Comparison of ENCODE assay signal across 26 cellular contexts in the genomic region with DNA sequence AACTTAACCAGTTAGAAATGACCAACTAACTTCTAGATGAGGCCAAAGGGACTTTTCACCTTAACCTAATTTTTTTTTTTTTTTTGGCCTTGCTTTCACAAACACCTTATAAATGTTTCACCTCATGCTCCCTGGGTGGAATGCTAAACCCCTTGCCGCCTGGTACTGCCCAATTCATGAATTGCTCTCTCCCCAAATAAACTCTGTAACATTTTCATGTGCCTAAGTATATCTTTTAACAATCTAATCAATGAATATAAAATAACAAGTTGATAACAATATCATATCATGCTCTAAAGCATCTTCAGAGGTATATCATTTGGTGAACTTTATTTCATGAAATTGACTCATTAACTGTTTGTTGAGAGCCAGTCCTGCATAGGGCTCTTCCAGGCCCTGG. TPM values are rescaled to one million over a fixed set of nuclear protein-coding genes. Genes with fewer than 3 reads are reported as not detected.
DNase-seq lines count a peak whose midpoint lies in the region; ATAC-seq, FAIRE-seq and TF ChIP-seq lines count a peak whose summit lies in the region.
"Had no signal": no experiment of that assay in that cellular context is flagged by ENCODE, and none has a peak within 500 bp of the region (broad histone marks: within the 10 kb centered on the region; RNA-seq: fewer than 3 reads in every experiment).

No MANE protein-coding gene starts in this region.

- peak overlapping the region; percentile 92; the same call in 1 of the 2 replicates for H2AK5ac ChIP-seq in IMR-90 (ENCODE audit: low read depth, low read length)

- H3K79me1 ChIP-seq in IMR-90 (ENCODE audit: low read depth in 1 of 2, low read length in 2 of 2) = peaks cover 0 to 7% of the 10 kb centered on the region in 2 experiments; a peak in 1 of 4 replicates

- peaks cover 7% of the 10 kb centered on the region for H3K9me1 ChIP-seq in IMR-90 (ENCODE audit: insufficient read depth, low read length)

- no peak overlapping the region for H3K4me2 ChIP-seq in IMR-90 (ENCODE audit: low read depth, low read length)
- no peak overlapping the region for H3K4me2 ChIP-seq in astrocyte (ENCODE audit: low read length)

- 0 out of 3 replicates have a peak overlapping the region, but pooled peaks have one; percentile 85 for H2BK15ac ChIP-seq in IMR-90 (ENCODE audit: low read depth, low read length)

- peaks cover 8% of the 10 kb centered on the region for H3K4me1 ChIP-seq in IMR-90 (ENCODE audit: control insufficient read depth, insufficient read depth, low read length)
- H3K4me1 ChIP-seq in astrocyte (ENCODE audit: insufficient read depth, low read length) = peaks cover 29% of the 10 kb centered on the region
- peaks cover 12% of the 10 kb centered on the region for H3K4me1 ChIP-seq in vagina

- no peaks in the 10 kb centered on the region for H4K20me1 ChIP-seq in IMR-90 (ENCODE audit: insufficient read depth, low read length)
- no peaks in the 10 kb centered on the region for H4K20me1 ChIP-seq in astrocyte (ENCODE audit: insufficient read depth, low read length)

- ATAC-seq in IMR-90 (ENCODE audit: low read depth) (no peak), HG03439 (IDR thresholded peaks at IDR 0.05; ENCODE audit: unreplicated experiment) (no peak)

- CTCF ChIA-PET in IMR-90 (lab: Yijun Ruan, JAX) = no interaction called here

- DNase-seq in IMR-90 = no peak
- no peak for DNase-seq in astrocyte (ENCODE audit: low read depth)
- DNase-seq in mesothelial cell of epicardium (ENCODE audit: low spot score in 2 of 2, unreplicated experiment in 2 of 2) = no peak
- no peak for DNase-seq in vagina (ENCODE audit: extremely low spot score in 2 of 2)
- DNase-seq in DMS 273 treated with DMSO at 0.1 percent for 48 hours (lab: John Stamatoyannopoulos, UW) = no peak
- no peak for DNase-seq in activated T-helper 2 cell treated with anti-CD3 and anti-CD28 coated beads, Interferon-gamma antibody, Interleukin-2, Interleukin-4, amounts not matched to agents 10 μg/mL and 5 μg/mL and 100 μg/mL, durations not matched to agents 14 hours and 24 hours and 36 hours (ENCODE audit: low spot score)
- DNase-seq: C1 segment of cervical spinal cord; CD4-positive, alpha-beta memory T cell; COR-L47; DMS79; GF-D8; KG1; MG63; NCI-H1105 treated with DMSO at 0.1 percent for 48 hours; NCI-H146; NCI-H1930; NCI-H2107; NCI-H524; NCI-H774; NK-92 treated with Interleukin-12 subunit alpha and Interleukin-12 subunit beta, amount 100 ng/mL, for 24 hours; RPMI8226; SHP77 had no signal

- H2AFZ ChIP-seq in IMR-90 (replicated peaks; ENCODE audit: low read length, poor library complexity) (no peak overlapping the region), astrocyte (ENCODE audit: low read depth, low read length) (no peak overlapping the region)

- H3K4me3 ChIP-seq in IMR-90 (ENCODE audit: insufficient read depth, low read depth, low read length) (no peak overlapping the region), astrocyte (ENCODE audit: insufficient read depth, low read depth, low read length) (no peak overlapping the region), vagina (no peak overlapping the region)
- H3K4me3 ChIP-seq: MG63, SK-N-MC had no signal

- intact Hi-C loops in IMR-90 (cut with micrococcal nuclease) = no loop called here
- intact Hi-C loops in vagina (cut with DNase I) = no loop called here
- intact Hi-C loops in activated T-helper 2 cell treated with anti-CD3 and anti-CD28 coated beads, Interferon-gamma antibody, Interleukin-2, Interleukin-4, amounts not matched to agents 10 μg/mL and 5 μg/mL and 100 μg/mL, durations not matched to agents 14 hours and 24 hours and 36 hours (cut with micrococcal nuclease) = no loop called here

- H3K79me2 ChIP-seq in astrocyte (ENCODE audit: insufficient read depth, low read length) = no peaks in the 10 kb centered on the region

- H3K4me1 Mint-ChIP-seq in astrocyte (ENCODE audit: low read depth, unreplicated experiment) (peaks cover 32% of the 10 kb centered on the region), mesothelial cell of epicardium (peaks cover 39% of the 10 kb centered on the region)
- H3K4me1 Mint-ChIP-seq in activated T-helper 2 cell treated with anti-CD3 and anti-CD28 coated beads, Interferon-gamma antibody, Interleukin-2, Interleukin-4, amounts not matched to agents 10 μg/mL and 5 μg/mL and 100 μg/mL, durations not matched to agents 14 hours and 24 hours and 36 hours (ENCODE audit: low read depth) = peaks cover 3% of the 10 kb centered on the region

- H2BK20ac ChIP-seq in IMR-90 (ENCODE audit: low read depth, low read length) = peak overlapping the region; percentile 55; the same call in 1 of the 2 replicates

- FAIRE-seq in astrocyte (lab: Jason Lieb, UNC) = no peak
- FAIRE-seq: GM12891, H54 had no signal

- 0 out of 2 replicates have a peak overlapping the region, but pooled peaks have one; percentile 20 for H4K91ac ChIP-seq in IMR-90 (ENCODE audit: insufficient read depth, low read depth, low read length)

- H2BK120ac ChIP-seq in IMR-90 (ENCODE audit: low read depth, low read length) = peak overlapping the region; percentile 63; the same call in 1 of the 2 replicates

- H3K4me3 Mint-ChIP-seq in astrocyte (ENCODE audit: unreplicated experiment) (no peak overlapping the region), mesothelial cell of epicardium (no peak overlapping the region)
- no peak overlapping the region for H3K4me3 Mint-ChIP-seq in activated T-helper 2 cell treated with anti-CD3 and anti-CD28 coated beads, Interferon-gamma antibody, Interleukin-2, Interleukin-4, amounts not matched to agents 10 μg/mL and 5 μg/mL and 100 μg/mL, durations not matched to agents 14 hours and 24 hours and 36 hours (ENCODE audit: low read depth)
- H3K4me3 Mint-ChIP-seq: CD4-positive, alpha-beta memory T cell had no signal

- TF ChIP-seq POLR2A in IMR-90 (IDR thresholded peaks at IDR 0.05; ENCODE audit: low read depth, low read length) = no peak
- TF ChIP-seq POLR2A in vagina (IDR thresholded peaks at IDR 0.05) = no peak

- no peak for TF ChIP-seq RAD21 in IMR-90 (IDR thresholded peaks at IDR 0.05; ENCODE audit: low read length)

- H3K36me3 ChIP-seq in IMR-90 (ENCODE audit: control insufficient read depth, insufficient read depth, low read length) (no peaks in the 10 kb centered on the region), astrocyte (ENCODE audit: insufficient read depth, low read length) (peaks cover 2% of the 10 kb centered on the region), vagina (no peaks in the 10 kb centered on the region)
- H3K36me3 ChIP-seq: MG63 had no signal

- H3K27ac ChIP-seq in IMR-90 (ENCODE audit: insufficient read depth, low read length) (no peak overlapping the region), astrocyte (ENCODE audit: low read depth, low read length) (no peak overlapping the region), vagina (peak overlapping the region; percentile 46)
- H3K27ac ChIP-seq: SK-N-MC had no signal

- no peaks in the 10 kb centered on the region for H3K9me3 Mint-ChIP-seq in astrocyte (ENCODE audit: unreplicated experiment)
- H3K9me3 Mint-ChIP-seq in mesothelial cell of epicardium = no peaks in the 10 kb centered on the region
- no peaks in the 10 kb centered on the region for H3K9me3 Mint-ChIP-seq in activated T-helper 2 cell treated with anti-CD3 and anti-CD28 coated beads, Interferon-gamma antibody, Interleukin-2, Interleukin-4, amounts not matched to agents 10 μg/mL and 5 μg/mL and 100 μg/mL, durations not matched to agents 14 hours and 24 hours and 36 hours
- H3K9me3 Mint-ChIP-seq: CD4-positive, alpha-beta memory T cell had no signal

- no peak overlapping the region for H2AK9ac ChIP-seq in IMR-90 (replicated peaks; ENCODE audit: low read depth, low read length, poor library complexity)

- H4K5ac ChIP-seq in IMR-90 (ENCODE audit: low read depth, low read length) = no peak overlapping the region

- H3K14ac ChIP-seq in IMR-90 (replicated peaks; ENCODE audit: low read depth, low read length) = peak overlapping the region; percentile 27

- H3K27me3 Mint-ChIP-seq in astrocyte (ENCODE audit: low read depth, unreplicated experiment) (no peaks in the 10 kb centered on the region), mesothelial cell of epicardium (ENCODE audit: low read depth) (no peaks in the 10 kb centered on the region)
- peaks cover 9% of the 10 kb centered on the region for H3K27me3 Mint-ChIP-seq in activated T-helper 2 cell treated with anti-CD3 and anti-CD28 coated beads, Interferon-gamma antibody, Interleukin-2, Interleukin-4, amounts not matched to agents 10 μg/mL and 5 μg/mL and 100 μg/mL, durations not matched to agents 14 hours and 24 hours and 36 hours (ENCODE audit: low read depth)

- H3K23ac ChIP-seq in IMR-90 (ENCODE audit: low read depth, low read length) = peak overlapping the region; percentile 45; the same call in 1 of the 2 replicates

- in situ Hi-C loops in IMR-90 (cut with MboI; ENCODE audit: low sequenced_read_pairs) = no loop called here

- no peak overlapping the region for H3K9ac ChIP-seq in IMR-90 (ENCODE audit: low read depth, low read length)
- no peak overlapping the region for H3K9ac ChIP-seq in astrocyte (ENCODE audit: low read length)

- H3K36me3 Mint-ChIP-seq in astrocyte (ENCODE audit: low read depth, unreplicated experiment) = peaks cover 8% of the 10 kb centered on the region
- peaks cover 10% of the 10 kb centered on the region for H3K36me3 Mint-ChIP-seq in mesothelial cell of epicardium
- no peaks in the 10 kb centered on the region for H3K36me3 Mint-ChIP-seq in activated T-helper 2 cell treated with anti-CD3 and anti-CD28 coated beads, Interferon-gamma antibody, Interleukin-2, Interleukin-4, amounts not matched to agents 10 μg/mL and 5 μg/mL and 100 μg/mL, durations not matched to agents 14 hours and 24 hours and 36 hours (ENCODE audit: low read depth)

- H3K9me3 ChIP-seq in IMR-90 (ENCODE audit: control insufficient read depth, insufficient read depth, low read length) = no peaks in the 10 kb centered on the region
- no peaks in the 10 kb centered on the region for H3K9me3 ChIP-seq in astrocyte (ENCODE audit: insufficient read depth, low read depth, low read length)
- no peaks in the 10 kb centered on the region for H3K9me3 ChIP-seq in vagina
- H3K9me3 ChIP-seq: MG63 had no signal

- H3K56ac ChIP-seq in IMR-90 (ENCODE audit: extremely low read depth, insufficient read depth, low read length) = no peak overlapping the region

- BruUV-seq in IMR-90 (replicated peaks; lab: Mats Ljungman, UMichigan) = no TSS peak

- H3K27me3 ChIP-seq in IMR-90 (ENCODE audit: control insufficient read depth, insufficient read depth, low read length) = no peaks in the 10 kb centered on the region
- H3K27me3 ChIP-seq in astrocyte (ENCODE audit: insufficient read depth, low read length) = no peaks in the 10 kb centered on the region
- no peaks in the 10 kb centered on the region for H3K27me3 ChIP-seq in vagina
- H3K27me3 ChIP-seq: MG63 had no signal

- H4K8ac ChIP-seq in IMR-90 (ENCODE audit: low read depth in 2 of 2, low read length in 2 of 2) = no peak overlapping the region

- no peak overlapping the region; the same call in 1 of the 2 replicates for H3K18ac ChIP-seq in IMR-90 (ENCODE audit: low read depth, low read length)

- dilution Hi-C loops in IMR-90 (cut with HindIII; ENCODE audit: low sequenced_read_pairs, unreplicated experiment) = no loop called here

- H3K4ac ChIP-seq in IMR-90 (ENCODE audit: low read depth, low read length) = peak overlapping the region; percentile 41

- WGBS in IMR-90 (ENCODE audit: extremely low coverage in 2 of 2, insufficient read length in 1 of 2), 2 experiments = no CpG with 5 or more reads among the region's 1 CpG

- POLR2A ChIA-PET in IMR-90 (lab: Charles Lee; ENCODE audit: unreplicated experiment) = no interaction called here

- peak overlapping the region; percentile 17 for H2BK5ac ChIP-seq in IMR-90 (ENCODE audit: low read depth, low read length, poor library complexity, severe bottlenecking)

- peak overlapping the region; percentile 59 for H3K27ac Mint-ChIP-seq in astrocyte (ENCODE audit: unreplicated experiment)
- peak overlapping the region; percentile 18 for H3K27ac Mint-ChIP-seq in mesothelial cell of epicardium
- no peak overlapping the region for H3K27ac Mint-ChIP-seq in activated T-helper 2 cell treated with anti-CD3 and anti-CD28 coated beads, Interferon-gamma antibody, Interleukin-2, Interleukin-4, amounts not matched to agents 10 μg/mL and 5 μg/mL and 100 μg/mL, durations not matched to agents 14 hours and 24 hours and 36 hours
- H3K27ac Mint-ChIP-seq: CD4-positive, alpha-beta memory T cell had no signal

- TF ChIP-seq CTCF in IMR-90 (conservative IDR thresholded peaks at IDR 0.05; ENCODE audit: low read depth, low read length) (no peak), astrocyte (IDR thresholded peaks at IDR 0.05; ENCODE audit: insufficient read depth, low read depth, low read length) (no peak), mesothelial cell of epicardium (IDR thresholded peaks at IDR 0.05; ENCODE audit: unreplicated experiment) (no peak), vagina (IDR thresholded peaks at IDR 0.05) (no peak)

RNA-seq across cellular contexts. Expression of a gene that starts 10.9 kb away (rescaled TPM):
- total RNA-seq in IMR-90 (2012; rRNA removed) (552 and 592 TPM in 2 replicates), astrocyte (515 and 538 TPM in 2 replicates), mesothelial cell of epicardium (241 to 260 TPM (median 247 TPM) in 3 replicates), vagina (250 TPM)
- polyA plus RNA-seq in IMR-90 (2012; rRNA removed) = 214 and 249 TPM in 2 replicates
- 118 and 124 TPM in 2 replicates for polyA plus RNA-seq in IMR-90 (2012; cell fraction: cytosol; rRNA removed)
- 47.8 and 219 TPM in 2 replicates for polyA plus RNA-seq in IMR-90 (2012; cell fraction: nucleus; rRNA removed; ENCODE audit: low replicate concordance)
- total RNA-seq in activated T-helper 2 cell treated with anti-CD3 and anti-CD28 coated beads, Interferon-gamma antibody, Interleukin-2, Interleukin-4, amounts not matched to agents 10 μg/mL and 5 μg/mL and 100 μg/mL, durations not matched to agents 14 hours and 24 hours and 36 hours = 2.6 and 2.7 TPM in 2 replicates

Comparison
In these comparisons a context has a peak if more than half of its experiments do, and no peak if none do; other contexts are left out.
1. RNA of a gene that starts 10.9 kb away (total RNA-seq): 552 to 592 TPM in IMR-90, 515 to 538 TPM in astrocyte, 250 TPM in vagina (single experiment) and 241 to 260 TPM in mesothelial cell of epicardium; 2.6 to 2.7 TPM in activated T-helper 2 cell treated with anti-CD3 and anti-CD28 coated beads, Interferon-gamma antibody, Interleukin-2, Interleukin-4, amounts not matched to agents 10 μg/mL and 5 μg/mL and 100 μg/mL, durations not matched to agents 14 hours and 24 hours and 36 hours; every median in the first group is over 10 times any median in the second.